20 cellular contexts compared by ENCODE assay signal in the genomic region with DNA sequence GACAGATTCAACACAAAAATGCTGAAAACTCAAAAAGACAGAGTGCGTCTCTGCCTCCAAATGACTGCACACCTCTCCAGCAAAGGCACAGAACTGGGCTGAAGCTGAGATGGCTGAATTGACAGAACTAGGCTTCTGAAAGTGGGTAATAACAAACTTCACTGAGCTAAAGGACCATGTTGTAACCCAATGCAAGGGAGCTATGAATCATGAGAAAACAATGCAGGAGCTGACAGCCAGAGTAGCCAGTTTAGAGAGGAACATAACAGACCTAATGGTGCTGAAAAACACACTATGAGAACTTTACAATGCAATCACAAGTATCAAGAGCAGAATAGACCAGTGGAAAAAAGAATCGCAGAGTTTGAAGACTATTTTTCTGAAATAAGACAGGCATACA. TPM values are rescaled to one million over a fixed set of nuclear protein-coding genes. Genes with fewer than 3 reads are reported as not detected.
DNase-seq lines count a peak whose midpoint lies in the region; ATAC-seq and TF ChIP-seq lines count a peak whose summit lies in the region.
"Had no signal": no experiment of that assay in that cellular context is flagged by ENCODE, and none has a peak within 500 bp of the region (broad histone marks: within the 10 kb centered on the region; RNA-seq: fewer than 3 reads in every experiment).

No MANE protein-coding gene starts in this region.

- H3K4me3 Mint-ChIP-seq in natural killer cell, result no peak overlapping the region
- H3K4me3 Mint-ChIP-seq in activated CD4-positive, alpha-beta memory T cell treated with anti-CD3 and anti-CD28 coated beads for 36 hours, result no peak overlapping the region
- H3K4me3 Mint-ChIP-seq: activated naive CD8-positive, alpha-beta T cell treated with anti-CD3 and anti-CD28 coated beads, Interleukin-2, amount 10 ng/mL, durations not matched to agents 7 days and 5 days; stimulated activated memory B cell treated with anti-CD40 and anti-IgM and Interleukin-4, amounts not matched to agents 10 μg/mL and 1 μg/mL and 100 μg/mL, for 72 hours had no signal

- TF ChIP-seq CTCF in AG04450 (IDR thresholded peaks at IDR 0.05; ENCODE audit: low read depth, low read length) (no peak), brain microvascular endothelial cell (IDR thresholded peaks at IDR 0.05; ENCODE audit: low read depth, low read length, missing control alignments) (no peak), kidney epithelial cell (IDR thresholded peaks at IDR 0.05; ENCODE audit: insufficient read depth, low read length, poor library complexity, severe bottlenecking) (no peak), natural killer cell (IDR thresholded peaks at IDR 0.05) (no peak)

- H3K27me3 Mint-ChIP-seq in natural killer cell (ENCODE audit: low read depth in 2 of 2), result peaks cover 0 to 16% of the 10 kb centered on the region in 2 donors
- H3K27me3 Mint-ChIP-seq in activated CD4-positive, alpha-beta memory T cell treated with anti-CD3 and anti-CD28 coated beads for 36 hours, result peaks cover 3% of the 10 kb centered on the region
- H3K27me3 Mint-ChIP-seq: stimulated activated memory B cell treated with anti-CD40 and anti-IgM and Interleukin-4, amounts not matched to agents 10 μg/mL and 1 μg/mL and 100 μg/mL, for 72 hours had no signal

- no peak for ATAC-seq in natural killer cell
- ATAC-seq: right cardiac atrium; stimulated activated memory B cell treated with anti-CD40 and anti-IgM and Interleukin-4, amounts not matched to agents 10 μg/mL and 1 μg/mL and 100 μg/mL, for 72 hours; upper lobe of right lung had no signal

- peaks cover 7 to 17% of the 10 kb centered on the region in 2 donors for H3K9me3 Mint-ChIP-seq in natural killer cell
- peaks cover 26% of the 10 kb centered on the region for H3K9me3 Mint-ChIP-seq in activated CD4-positive, alpha-beta memory T cell treated with anti-CD3 and anti-CD28 coated beads for 36 hours

- peaks cover 8% of the 10 kb centered on the region; the same call in 1 of the 2 replicates for H3K9me3 ChIP-seq in AG04450 (ENCODE audit: control insufficient read depth, insufficient read depth, low read length)
- H3K9me3 ChIP-seq: upper lobe of right lung had no signal

- H3K4me1 Mint-ChIP-seq in natural killer cell, result no peaks in the 10 kb centered on the region
- H3K4me1 Mint-ChIP-seq in activated CD4-positive, alpha-beta memory T cell treated with anti-CD3 and anti-CD28 coated beads for 36 hours (ENCODE audit: low read depth), result no peaks in the 10 kb centered on the region
- H3K4me1 Mint-ChIP-seq: naive B cell had no signal

- in situ Hi-C loops in brain microvascular endothelial cell (cut with HindIII; ENCODE audit: low pct_ligation_motif_present, low sequenced_read_pairs), result no loop called here

- intact Hi-C loops in natural killer cell (cut with micrococcal nuclease), result no loop called here
- intact Hi-C loops in activated CD4-positive, alpha-beta memory T cell treated with anti-CD3 and anti-CD28 coated beads for 36 hours (cut with micrococcal nuclease), result no loop called here

- peaks cover 21% of the 10 kb centered on the region for H3K36me3 Mint-ChIP-seq in natural killer cell
- H3K36me3 Mint-ChIP-seq in activated CD4-positive, alpha-beta memory T cell treated with anti-CD3 and anti-CD28 coated beads for 36 hours, result peaks cover 20% of the 10 kb centered on the region

- H3K4me3 ChIP-seq in AG04450 (ENCODE audit: low read depth, low read length), result no peak overlapping the region
- no peak overlapping the region for H3K4me3 ChIP-seq in brain microvascular endothelial cell (ENCODE audit: low read depth, low read length)
- H3K4me3 ChIP-seq in kidney epithelial cell (ENCODE audit: low read depth, low read length), result no peak overlapping the region
- H3K4me3 ChIP-seq: BLaER1 treated with 17β-estradiol and CSF1 and Interleukin-3, amounts not matched to agents 10 nM and 100 nM; upper lobe of right lung had no signal

- peak; percentile 53 for DNase-seq in AG04450 (ENCODE audit: low read depth, low spot score)
- peak; percentile 90 for DNase-seq in LHCN-M2 (ENCODE audit: low read depth)
- peak; percentile 91 for DNase-seq in brain microvascular endothelial cell
- DNase-seq in kidney epithelial cell (ENCODE audit: low read depth), result peak; percentile 74
- DNase-seq in natural killer cell, result no peak
- DNase-seq in NCI-H524 treated with DMSO at 0.1 percent for 48 hours (lab: John Stamatoyannopoulos, UW), result no peak
- no peak for DNase-seq in SKM-1 treated with dmso at 0.1 percent for 144 hours (lab: John Stamatoyannopoulos, UW; ENCODE audit: unreplicated experiment)
- DNase-seq in activated CD4-positive, alpha-beta memory T cell treated with anti-CD3 and anti-CD28 coated beads for 36 hours, result no peak
- DNase-seq: activated naive CD8-positive, alpha-beta T cell treated with anti-CD3 and anti-CD28 coated beads, Interleukin-2, amount 10 ng/mL, durations not matched to agents 7 days and 5 days; activated T-cell treated with anti-CD3 and anti-CD28 coated beads for 4 hours; DMS79 treated with DMSO at 0.1 percent for 48 hours; kidney; naive B cell; NCI-H2029 treated with DMSO at 0.1 percent for 48 hours; right cardiac atrium; stimulated activated CD4-positive, alpha-beta T cell treated with anti-CD3 and anti-CD28 coated beads, Interleukin-4, amount 100 ng/mL, for 4 hours; upper lobe of right lung had no signal

- H3K27me3 ChIP-seq in AG04450 (ENCODE audit: control insufficient read depth, insufficient read depth, low read length) (no peaks in the 10 kb centered on the region), brain microvascular endothelial cell (replicated peaks) (no peaks in the 10 kb centered on the region), kidney epithelial cell (ENCODE audit: control insufficient read depth, insufficient read depth, low read length) (no peaks in the 10 kb centered on the region)
- H3K27me3 ChIP-seq: BLaER1 treated with 17β-estradiol and CSF1 and Interleukin-3, amounts not matched to agents 10 nM and 100 nM; upper lobe of right lung had no signal

- POLR2A ChIA-PET in AG04450 (lab: Yijun Ruan, JAX), result interaction anchor here (1.2 kb wide), 1 partner anchor 10 kb away, joined by 7 read pairs; a partner anchor contains a TSS
- POLR2A ChIA-PET in activated CD4-positive, alpha-beta memory T cell treated with anti-CD3 and anti-CD28 coated beads for 36 hours (lab: Charles Lee), result no interaction called here

- CTCF ChIA-PET in AG04450 (lab: Charles Lee), result interaction anchor here (0.6 to 0.8 kb wide), 2 partner anchors 13 to 24 kb away, joined by 3 to 5 read pairs; no protein-coding TSS in a partner anchor
- CTCF ChIA-PET in activated CD4-positive, alpha-beta memory T cell treated with anti-CD3 and anti-CD28 coated beads for 36 hours (lab: Charles Lee), result no interaction called here

- H3K36me3 ChIP-seq in brain microvascular endothelial cell (replicated peaks) (no peaks in the 10 kb centered on the region), kidney epithelial cell (ENCODE audit: control insufficient read depth, insufficient read depth, low read length) (no peaks in the 10 kb centered on the region)
- H3K36me3 ChIP-seq: upper lobe of right lung had no signal

- H3K27ac Mint-ChIP-seq in natural killer cell, result no peak overlapping the region
- H3K27ac Mint-ChIP-seq in activated CD4-positive, alpha-beta memory T cell treated with anti-CD3 and anti-CD28 coated beads for 36 hours, result no peak overlapping the region
- H3K27ac Mint-ChIP-seq: activated naive CD8-positive, alpha-beta T cell treated with anti-CD3 and anti-CD28 coated beads, Interleukin-2, amount 10 ng/mL, durations not matched to agents 7 days and 5 days; naive B cell; stimulated activated memory B cell treated with anti-CD40 and anti-IgM and Interleukin-4, amounts not matched to agents 10 μg/mL and 1 μg/mL and 100 μg/mL, for 72 hours had no signal

- peak overlapping the region; percentile 3 for H3K27ac ChIP-seq in AG04450 (ENCODE audit: low read depth, low read length)
- H3K27ac ChIP-seq in brain microvascular endothelial cell, result peak overlapping the region; percentile 96
- H3K27ac ChIP-seq: BLaER1 treated with 17β-estradiol and CSF1 and Interleukin-3, amounts not matched to agents 10 nM and 100 nM; KMS-11; upper lobe of right lung had no signal

RNA-seq across cellular contexts. Expression of a gene that starts 10.1 kb away (rescaled TPM):
- 20.6 and 22.2 TPM in 2 replicates for polyA plus RNA-seq in AG04450 (2011; rRNA removed)
- 5.3 and 7.8 TPM in 2 replicates for polyA minus RNA-seq in AG04450 (2011; rRNA and poly(A)+ RNA removed)
- total RNA-seq in LHCN-M2 (2014; rRNA removed) (37.8 TPM in 2 replicates), kidney epithelial cell (20.4 and 24.4 TPM in 2 replicates), natural killer cell (10 to 100 TPM in 1 of 3 donors, 1 to 10 TPM in 2; 9.8 to 11.8 (median 9.9) TPM)
- polyA plus RNA-seq in LHCN-M2 (2012), result 41.4 TPM
- total RNA-seq in activated CD4-positive, alpha-beta memory T cell treated with anti-CD3 and anti-CD28 coated beads for 36 hours, result 10 to 100 TPM; 13.1 to 13.4 TPM

RNA-seq across cellular contexts. Expression of a gene that starts 52.6 kb away (rescaled TPM):
- 86.9 and 116 TPM in 2 replicates for polyA plus RNA-seq in AG04450 (2011; rRNA removed)
- polyA minus RNA-seq in AG04450 (2011; rRNA and poly(A)+ RNA removed), result 17.4 and 20.6 TPM in 2 replicates
- total RNA-seq in LHCN-M2 (2014; rRNA removed) (29.2 and 39.3 TPM in 2 replicates), kidney epithelial cell (58.8 and 60.0 TPM in 2 replicates), natural killer cell (10 to 100 TPM; 55.9 to 60.8 (median 59.6) TPM)
- 99.3 TPM for polyA plus RNA-seq in LHCN-M2 (2012)
- 10 to 100 TPM; 62.7 to 68.4 TPM for total RNA-seq in activated CD4-positive, alpha-beta memory T cell treated with anti-CD3 and anti-CD28 coated beads for 36 hours

RNA-seq across cellular contexts. Expression of a gene that starts 52.8 kb away (rescaled TPM):
- polyA plus RNA-seq in AG04450 (2011; rRNA removed), result 1.6 and 2.2 TPM in 2 replicates
- polyA minus RNA-seq in AG04450 (2011; rRNA and poly(A)+ RNA removed), result 1.9 and 2.7 TPM in 2 replicates
- total RNA-seq in LHCN-M2 (2014; rRNA removed), result 1.7 and 1.9 TPM in 2 replicates
- 0.79 TPM for polyA plus RNA-seq in LHCN-M2 (2012)
- 0.71 and 0.96 TPM in 2 replicates for total RNA-seq in kidney epithelial cell
- 1 to 10 TPM; 3.2 to 4.2 (median 4.0) TPM for total RNA-seq in natural killer cell
- total RNA-seq in activated CD4-positive, alpha-beta memory T cell treated with anti-CD3 and anti-CD28 coated beads for 36 hours, result 1 to 10 TPM; 2.0 to 2.3 TPM

Comparison
In these comparisons a context has a peak if more than half of its experiments do, and no peak if none do; other contexts are left out.
1. DNase-seq: peak in AG04450 (single experiment), LHCN-M2 (single experiment), brain microvascular endothelial cell (single experiment) and kidney epithelial cell (single experiment); none in natural killer cell (single experiment), NCI-H524 treated with DMSO at 0.1 percent for 48 hours (single experiment), SKM-1 treated with dmso at 0.1 percent for 144 hours (single experiment) and activated CD4-positive, alpha-beta memory T cell treated with anti-CD3 and anti-CD28 coated beads for 36 hours (single experiment).